In genomic region chr5:123120197-123120596, GRCh38 we compare ENCODE assay signal across 14 cellular contexts. TPM values are rescaled to one million over a fixed set of nuclear protein-coding genes. Genes with fewer than 3 reads are reported as not detected.
DNase-seq lines count a peak whose midpoint lies in the region; ATAC-seq and TF ChIP-seq lines count a peak whose summit lies in the region.
"Had no signal": no experiment of that assay in that cellular context is flagged by ENCODE, and none has a peak within 500 bp of the region (broad histone marks: within the 10 kb centered on the region; RNA-seq: fewer than 3 reads in every experiment).

No MANE protein-coding gene starts in this region.

- no peaks in the 10 kb centered on the region for H3K9me3 ChIP-seq in cardiac muscle cell (ENCODE audit: low read depth)
- no peaks in the 10 kb centered on the region for H3K9me3 ChIP-seq in PC-9 (ENCODE audit: insufficient read depth, low read depth)
- H3K9me3 ChIP-seq: BLaER1 had no signal

- H3K27me3 ChIP-seq in cardiac muscle cell (no peaks in the 10 kb centered on the region), PC-9 (ENCODE audit: insufficient read depth, low read depth) (no peaks in the 10 kb centered on the region)
- H3K27me3 ChIP-seq: BLaER1 had no signal

- H3K4me2 ChIP-seq in PC-9: no peak overlapping the region
- H3K4me2 ChIP-seq: BLaER1 had no signal

- TF ChIP-seq CTCF in cardiac muscle cell (IDR thresholded peaks at IDR 0.05; ENCODE audit: low read depth, low read length) (peak; percentile 19), PC-9 (conservative IDR thresholded peaks at IDR 0.05) (peak; percentile 26; the same call in 1 of the 2 replicates), fibroblast of pulmonary artery (IDR thresholded peaks at IDR 0.05; ENCODE audit: low read length, missing control alignments) (peak; percentile 29)

- H3K4me1 ChIP-seq in cardiac muscle cell (ENCODE audit: low read depth) (peaks cover 20% of the 10 kb centered on the region), PC-9 (replicated peaks; ENCODE audit: insufficient read depth) (no peaks in the 10 kb centered on the region; the same call in 1 of the 2 replicates)
- H3K4me1 ChIP-seq: BLaER1 had no signal

- H3F3A ChIP-seq in PC-9 (ENCODE audit: insufficient read depth, low read depth): no peaks in the 10 kb centered on the region

- no TSS peak for BruUV-seq in PC-9 (replicated peaks; lab: Mats Ljungman, UMichigan)

- H3K27ac ChIP-seq in cardiac muscle cell (peak overlapping the region; percentile 48), PC-9 (no peak overlapping the region)
- H3K27ac ChIP-seq: BLaER1 had no signal

- no peaks in the 10 kb centered on the region for H3K36me3 Mint-ChIP-seq in T-helper 2 cell treated with Interferon-gamma antibody and Interleukin-4, amounts not matched to agents 5 μg/mL and 100 μg/mL, for 36 hours (ENCODE audit: low read depth)
- H3K36me3 Mint-ChIP-seq: brain had no signal

- H3K27me3 Mint-ChIP-seq in T-helper 2 cell treated with Interferon-gamma antibody and Interleukin-4, amounts not matched to agents 5 μg/mL and 100 μg/mL, for 36 hours (ENCODE audit: low read depth): peaks cover 45% of the 10 kb centered on the region

- H3K4me3 ChIP-seq in cardiac muscle cell: no peak overlapping the region
- no peak overlapping the region for H3K4me3 ChIP-seq in PC-9
- no peak overlapping the region for H3K4me3 ChIP-seq in fibroblast of pulmonary artery (replicated peaks; ENCODE audit: low read depth, low read length)
- H3K4me3 ChIP-seq: BLaER1 had no signal

- no peak overlapping the region for H2AFZ ChIP-seq in PC-9

- H3K9me2 ChIP-seq in PC-9 (ENCODE audit: insufficient read depth): peaks cover 5% of the 10 kb centered on the region; the same call in 1 of the 2 replicates

- ATAC-seq in Right ventricle myocardium inferior: no peak

- no peaks in the 10 kb centered on the region for H3K79me2 ChIP-seq in PC-9 (ENCODE audit: low read depth)

- H4K20me1 ChIP-seq in PC-9 (ENCODE audit: insufficient read depth): no peaks in the 10 kb centered on the region
- H4K20me1 ChIP-seq: BLaER1 had no signal

- DNase-seq in cardiac muscle cell (ENCODE audit: low read depth in 1 of 2, low spot score in 1 of 2) (peak in 1 of 2 donors; percentile 25), Right ventricle myocardium inferior (ENCODE audit: missing footprints) (no peak), PC-9 (no peak), fibroblast of pulmonary artery (ENCODE audit: low read depth) (no peak), LoVo (ENCODE audit: low spot score) (no peak), mesenteric fat pad (ENCODE audit: low spot score) (no peak)
- DNase-seq in activated CD4-positive, alpha-beta T cell treated with anti-CD3 and anti-CD28 coated beads for 1 hour: no peak
- no peak for DNase-seq in T-helper 2 cell treated with Interferon-gamma antibody and Interleukin-4, amounts not matched to agents 5 μg/mL and 100 μg/mL, for 36 hours (ENCODE audit: low spot score)
- DNase-seq: activated CD4-positive, alpha-beta T cell treated with anti-CD3 and anti-CD28 coated beads, Interleukin-2, amount 50 U/mL, for 48 hours; stimulated activated CD4-positive, alpha-beta T cell treated with anti-CD3 and anti-CD28 coated beads, Interleukin-4, amount 100 ng/mL, for 24 hours had no signal

- POLR2A ChIA-PET in PC-9 (lab: Charles Lee; ENCODE audit: unreplicated experiment): no interaction called here

- H3K4me1 Mint-ChIP-seq in T-helper 2 cell treated with Interferon-gamma antibody and Interleukin-4, amounts not matched to agents 5 μg/mL and 100 μg/mL, for 36 hours (ENCODE audit: low read depth): peaks cover 3% of the 10 kb centered on the region

- intact Hi-C loops in Right ventricle myocardium inferior (cut with DNase I) (no loop called here), PC-9 (cut with micrococcal nuclease; ENCODE audit: unreplicated experiment) (no loop called here)

- no peaks in the 10 kb centered on the region for H3K36me3 ChIP-seq in cardiac muscle cell
- no peaks in the 10 kb centered on the region for H3K36me3 ChIP-seq in PC-9 (ENCODE audit: low read depth)
- H3K36me3 ChIP-seq: BLaER1 had no signal

- no peak overlapping the region for H3K27ac Mint-ChIP-seq in T-helper 2 cell treated with Interferon-gamma antibody and Interleukin-4, amounts not matched to agents 5 μg/mL and 100 μg/mL, for 36 hours
- H3K27ac Mint-ChIP-seq: brain, IgD-negative memory B cell had no signal

- CTCF ChIA-PET in PC-9 (lab: Charles Lee): no interaction called here

- no peaks in the 10 kb centered on the region for H3K9me3 Mint-ChIP-seq in T-helper 2 cell treated with Interferon-gamma antibody and Interleukin-4, amounts not matched to agents 5 μg/mL and 100 μg/mL, for 36 hours
- H3K9me3 Mint-ChIP-seq: brain, IgD-negative memory B cell had no signal

- no peak overlapping the region for H3K4me3 Mint-ChIP-seq in T-helper 2 cell treated with Interferon-gamma antibody and Interleukin-4, amounts not matched to agents 5 μg/mL and 100 μg/mL, for 36 hours
- H3K4me3 Mint-ChIP-seq: IgD-negative memory B cell had no signal

RNA-seq across cellular contexts. Expression of gene PRDM6, which starts 31.2 kb away (rescaled TPM):
- total RNA-seq in cardiac muscle cell (1.1 and 2.4 TPM in 2 replicates), Right ventricle myocardium inferior (0.81 TPM), PC-9 (2021) (0.26 and 0.40 TPM in 2 replicates), mesenteric fat pad (1.8 TPM)
- polyA plus RNA-seq in cardiac muscle cell: 1.0 TPM in 2 replicates
- total RNA-seq: RPMI7951 had no signal
- polyA plus RNA-seq: IgD-negative memory B cell had no signal
